Comparison of ENCODE assay signal across 31 cellular contexts in genomic region chr16:11875721-11876120, GRCh38. TPM values are rescaled to one million over a fixed set of nuclear protein-coding genes. Genes with fewer than 3 reads are reported as not detected.
A peak's percentile ranks its signal among the peaks of the same experiment; 100 is the strongest.
DNase-seq lines count a peak whose midpoint lies in the region; ATAC-seq and TF ChIP-seq lines count a peak whose summit lies in the region.
"Had no signal": no experiment of that assay in that cellular context is flagged by ENCODE, and none has a peak within 500 bp of the region (broad histone marks: within the 10 kb centered on the region; RNA-seq: fewer than 3 reads in every experiment).

No MANE protein-coding gene starts in this region.

- peak overlapping the region; percentile 50 for H3K27ac Mint-ChIP-seq in activated T-cell treated with anti-CD3 and anti-CD28 coated beads, Interleukin-2, amount 50 U/mL, for 72 hours
- H3K27ac Mint-ChIP-seq: CD8-positive, alpha-beta T cell; HFFc6 had no signal

- no peaks in the 10 kb centered on the region for H3K27me3 Mint-ChIP-seq in activated T-cell treated with anti-CD3 and anti-CD28 coated beads, Interleukin-2, amount 50 U/mL, for 72 hours (ENCODE audit: low read depth)

- H3K27ac ChIP-seq in right atrium auricular region (peak overlapping the region; percentile 3 to 49), SK-N-MC (peak overlapping the region; percentile 15; the same call in 1 of the 2 replicates)
- H3K27ac ChIP-seq: BLaER1 treated with 17β-estradiol and CSF1 and Interleukin-3, amounts not matched to agents 10 nM and 100 nM; KMS-11 had no signal

- H3K9me3 Mint-ChIP-seq in activated T-cell treated with anti-CD3 and anti-CD28 coated beads, Interleukin-2, amount 50 U/mL, for 72 hours = no peaks in the 10 kb centered on the region
- H3K9me3 Mint-ChIP-seq: CD8-positive, alpha-beta T cell; HFFc6 had no signal

- H3K36me3 ChIP-seq in right atrium auricular region = peaks cover 45% of the 10 kb centered on the region
- peaks cover 68% of the 10 kb centered on the region for H3K36me3 ChIP-seq in SK-N-MC (ENCODE audit: insufficient read depth, low read length)

- no peak overlapping the region for H3K4me3 ChIP-seq in right atrium auricular region
- no peak overlapping the region for H3K4me3 ChIP-seq in SK-N-MC
- H3K4me3 ChIP-seq: BLaER1 treated with 17β-estradiol and CSF1 and Interleukin-3, amounts not matched to agents 10 nM and 100 nM; GM12878; HAP-1 had no signal

- H3K27me3 ChIP-seq in right atrium auricular region = no peaks in the 10 kb centered on the region
- H3K27me3 ChIP-seq: BLaER1 treated with 17β-estradiol and CSF1 and Interleukin-3, amounts not matched to agents 10 nM and 100 nM had no signal

- H3K9me3 ChIP-seq in right atrium auricular region (no peaks in the 10 kb centered on the region), SK-N-MC (ENCODE audit: low read depth, low read length) (no peaks in the 10 kb centered on the region)
- H3K9me3 ChIP-seq: BLaER1 treated with 17β-estradiol and CSF1 and Interleukin-3, amounts not matched to agents 10 nM and 100 nM; Caco-2; HAP-1; SK-N-SH had no signal

- no peak for TF ChIP-seq CTCF in right atrium auricular region (IDR thresholded peaks at IDR 0.05)

- H3K9ac ChIP-seq in SK-N-MC (ENCODE audit: insufficient read length) = no peak overlapping the region
- H3K9ac ChIP-seq: BLaER1 treated with 17β-estradiol and CSF1 and Interleukin-3, amounts not matched to agents 10 nM and 100 nM; KMS-11; SK-N-SH had no signal

- H3K4me1 Mint-ChIP-seq in activated T-cell treated with anti-CD3 and anti-CD28 coated beads, Interleukin-2, amount 50 U/mL, for 72 hours (ENCODE audit: low read depth) = no peaks in the 10 kb centered on the region

- ATAC-seq in activated T-cell treated with anti-CD3 and anti-CD28 coated beads, Interleukin-2, amount 50 U/mL, for 72 hours (replicated peaks in 1 of 2) = no peak
- ATAC-seq in Right ventricle myocardium inferior = no peak
- ATAC-seq in GM18867 (IDR thresholded peaks at IDR 0.05; ENCODE audit: unreplicated experiment) = no peak
- ATAC-seq: CD8-positive, alpha-beta T cell; GM12878 had no signal

- H3K4me1 ChIP-seq in right atrium auricular region = peaks cover 0 to 20% of the 10 kb centered on the region in 2 donors
- H3K4me1 ChIP-seq: BLaER1 treated with 17β-estradiol and CSF1 and Interleukin-3, amounts not matched to agents 10 nM and 100 nM; Caco-2 had no signal

- intact Hi-C loops in Right ventricle myocardium inferior (cut with DNase I) = no loop called here

- no peak for DNase-seq in activated T-cell treated with anti-CD3 and anti-CD28 coated beads, Interleukin-2, amount 50 U/mL, for 72 hours
- no peak for DNase-seq in activated T-cell treated with anti-CD3 and anti-CD28 coated beads for 4 hours
- DNase-seq in right atrium auricular region (ENCODE audit: low spot score) = no peak
- no peak for DNase-seq in Right ventricle myocardium inferior (ENCODE audit: missing footprints)
- no peak for DNase-seq in SK-N-MC (ENCODE audit: low read depth, low spot score)
- DNase-seq in middle frontal gyrus (ENCODE audit: extremely low spot score, low spot score) = no peak
- DNase-seq: AML-193; Caco-2; CD8-positive, alpha-beta T cell; DMS 273 treated with DMSO at 0.1 percent for 48 hours; DMS79; EL; GDM1; GOT3; HFFc6; IMR-90; NCI-H1092; NCI-H1417 treated with DMSO at 0.1 percent for 48 hours; NCI-H1694 treated with DMSO at 0.1 percent for 48 hours; NCI-H2081; NCI-H2171; NCI-H226; NCI-H510A; NCI-H69; SIG-M5; SK-N-SH had no signal

- no peak overlapping the region for H3K4me3 Mint-ChIP-seq in activated T-cell treated with anti-CD3 and anti-CD28 coated beads, Interleukin-2, amount 50 U/mL, for 72 hours
- H3K4me3 Mint-ChIP-seq: CD8-positive, alpha-beta T cell; HFFc6 had no signal

- peaks cover 4 to 20% of the 10 kb centered on the region in 2 donors for H3K36me3 Mint-ChIP-seq in activated T-cell treated with anti-CD3 and anti-CD28 coated beads, Interleukin-2, amount 50 U/mL, for 72 hours (ENCODE audit: insufficient read depth in 2 of 2)

RNA-seq across cellular contexts. Expression of gene RSL1D1, which starts 24.4 kb away (rescaled TPM):
- total RNA-seq in activated T-cell treated with anti-CD3 and anti-CD28 coated beads, Interleukin-2, amount 50 U/mL, for 72 hours = 100 to 1,000 TPM; 267 to 360 TPM
- total RNA-seq in right atrium auricular region = 100 to 1,000 TPM in 1 of 2 donors, 10 to 100 TPM in 1; 75.3 to 123 TPM
- total RNA-seq in Right ventricle myocardium inferior = 111 TPM

RNA-seq across cellular contexts. Expression of gene GSPT1, which starts 40.0 kb away (rescaled TPM):
- total RNA-seq in activated T-cell treated with anti-CD3 and anti-CD28 coated beads, Interleukin-2, amount 50 U/mL, for 72 hours = 100 to 1,000 TPM; 174 to 183 TPM
- total RNA-seq in right atrium auricular region (10 to 100 TPM; 59.5 to 62.7 TPM), Right ventricle myocardium inferior (91.4 TPM)
